Comparison of ENCODE assay signal across 8 cellular contexts in the genomic region with DNA sequence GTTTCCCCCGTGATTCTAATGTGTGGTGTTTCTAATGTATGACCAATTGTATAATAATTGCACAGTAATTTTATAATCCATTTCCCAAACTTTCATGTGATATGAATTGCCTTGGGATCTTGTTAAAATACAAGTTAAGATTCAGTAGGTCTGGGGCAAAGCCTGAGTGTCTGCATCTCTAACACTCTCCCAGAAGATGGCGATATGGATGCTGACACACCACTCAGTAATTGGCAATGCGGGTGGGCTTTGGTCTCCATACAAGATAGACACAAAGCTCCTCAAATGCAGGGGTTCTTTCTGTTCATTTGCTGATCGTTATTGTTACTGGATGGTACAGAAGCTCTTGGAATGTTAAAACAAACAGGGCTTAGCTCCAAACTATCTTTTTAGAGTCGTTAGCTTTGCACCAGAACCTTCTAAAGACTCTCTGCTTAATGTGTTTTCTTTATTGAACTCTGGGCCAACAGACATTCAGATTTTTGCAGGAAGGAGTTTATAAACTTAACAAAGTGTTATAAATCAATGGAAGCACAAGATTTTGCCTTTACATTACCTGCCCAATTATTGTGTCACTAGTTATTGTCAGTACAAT. TPM values are rescaled to one million over a fixed set of nuclear protein-coding genes. Genes with fewer than 3 reads are reported as not detected.
A peak's percentile ranks its signal among the peaks of the same experiment; 100 is the strongest.
DNase-seq lines count a peak whose midpoint lies in the region; ATAC-seq and TF ChIP-seq lines count a peak whose summit lies in the region.

No MANE protein-coding gene starts in this region.

- DNase-seq in AG10803 (ENCODE audit: low read depth) (no peak), GM23338 (ENCODE audit: low spot score) (peak; percentile 67), glomerular visceral epithelial cell (ENCODE audit: extremely low spot score) (peak; percentile 10), NCI-H1092 (lab: John Stamatoyannopoulos, UW) (no peak), NCI-H345 (lab: John Stamatoyannopoulos, UW) (no peak)
- DNase-seq in activated CD4-positive, alpha-beta T cell treated with anti-CD3 and anti-CD28 coated beads for 48 hours, result no peak

- no peak overlapping the region for H3K9ac ChIP-seq in OCI-LY3 (ENCODE audit: low read length)

- no peak overlapping the region for H3K4me2 ChIP-seq in GM23338
- peak overlapping the region; percentile 29; the same call in 1 of the 2 replicates for H3K4me2 ChIP-seq in OCI-LY3 (ENCODE audit: low read length)

- H3K79me2 ChIP-seq in GM23338 (replicated peaks; ENCODE audit: insufficient read depth), result no peaks in the 10 kb centered on the region
- no peaks in the 10 kb centered on the region for H3K79me2 ChIP-seq in OCI-LY3 (ENCODE audit: low read length)

- H3K27ac Mint-ChIP-seq in GM23338, result no peak overlapping the region

- peaks cover 11% of the 10 kb centered on the region for H3K4me1 ChIP-seq in GM23338 (ENCODE audit: insufficient read depth)
- H3K4me1 ChIP-seq in OCI-LY3 (ENCODE audit: low read length), result peaks cover 14% of the 10 kb centered on the region

- H3K9me2 ChIP-seq in GM23338 (ENCODE audit: insufficient read depth), result no peaks in the 10 kb centered on the region

- H2AFZ ChIP-seq in GM23338, result peak overlapping the region; percentile 79
- H2AFZ ChIP-seq in OCI-LY3 (ENCODE audit: low read depth, low read length), result peak overlapping the region; percentile 90

- ATAC-seq in GM23338 (peak; percentile 90), HG03469 (IDR thresholded peaks at IDR 0.05; ENCODE audit: unreplicated experiment) (no peak)

- H3K4me1 Mint-ChIP-seq in GM23338, result peaks cover 14% of the 10 kb centered on the region

- no peaks in the 10 kb centered on the region for H3K9me3 Mint-ChIP-seq in GM23338

- H4K20me1 ChIP-seq in GM23338 (replicated peaks; ENCODE audit: insufficient read depth) (no peaks in the 10 kb centered on the region), OCI-LY3 (ENCODE audit: insufficient read depth, low read length) (no peaks in the 10 kb centered on the region)

- no peaks in the 10 kb centered on the region for H3K9me3 ChIP-seq in OCI-LY3 (ENCODE audit: insufficient read depth, low read length)

- H3K27ac ChIP-seq in GM23338 (ENCODE audit: low read depth) (no peak overlapping the region), OCI-LY3 (ENCODE audit: low read length) (no peak overlapping the region)

- no peaks in the 10 kb centered on the region for H3K36me3 Mint-ChIP-seq in GM23338 (ENCODE audit: low read depth)

- H3K27me3 Mint-ChIP-seq in GM23338 (ENCODE audit: insufficient read depth, low read depth, poor library complexity), result peaks cover 2% of the 10 kb centered on the region

- TF ChIP-seq CTCF in AG10803 (conservative IDR thresholded peaks at IDR 0.05; ENCODE audit: low read length) (peak; percentile 55), GM23338 (conservative IDR thresholded peaks at IDR 0.05; ENCODE audit: low read depth in 2 of 2) (peak; percentile 56 to 78), OCI-LY3 (IDR thresholded peaks at IDR 0.05; ENCODE audit: low read depth, low read length) (peak; percentile 68)

- H3K27me3 ChIP-seq in GM23338 (ENCODE audit: insufficient read depth) (no peaks in the 10 kb centered on the region), OCI-LY3 (ENCODE audit: low read depth, low read length) (no peaks in the 10 kb centered on the region)

- H3K4me3 ChIP-seq in AG10803 (ENCODE audit: low read length), result no peak overlapping the region
- no peak overlapping the region for H3K4me3 ChIP-seq in GM23338
- no peak overlapping the region for H3K4me3 ChIP-seq in OCI-LY3 (ENCODE audit: low read length)

- H3K4me3 Mint-ChIP-seq in GM23338, result no peak overlapping the region

- H3K36me3 ChIP-seq in GM23338 (ENCODE audit: insufficient read depth), result no peaks in the 10 kb centered on the region
- no peaks in the 10 kb centered on the region for H3K36me3 ChIP-seq in OCI-LY3 (replicated peaks; ENCODE audit: low read depth, low read length)

- no peaks in the 10 kb centered on the region for H3F3A ChIP-seq in GM23338 (replicated peaks; ENCODE audit: low read depth)

TF ChIP-seq in GM23338, 12 proteins besides CTCF, POLR2A, EP300 and RAD21:
- TF ChIP-seq EZH2phosphoT487 (IDR thresholded peaks at IDR 0.05; ENCODE audit: unreplicated experiment) (no peak), STAT1 (IDR thresholded peaks at IDR 0.05; ENCODE audit: unreplicated experiment) (no peak), CREB1 (CRISPR knock-in tag; IDR thresholded peaks at IDR 0.05; ENCODE audit: low read depth) (no peak), ZNF114 (CRISPR knock-in tag; IDR thresholded peaks at IDR 0.05) (no peak)

RNA-seq across cellular contexts. Expression of gene ANO3, which starts 45.4 kb away (rescaled TPM):
- total RNA-seq in GM23338 (2014; rRNA removed; shearing (Covaris generic)), result not detected in 2 replicates
- polyA plus RNA-seq in GM23338 (2016; fragmentation: Nextera tagmentation; extraction: Ambion mirVana), result 0.12 TPM in 1 of 2 replicates, not detected in the other

Comparison
In these comparisons a context has a peak if more than half of its experiments do, and no peak if none do; other contexts are left out.
1. DNase-seq: peak in GM23338 (single experiment) and glomerular visceral epithelial cell (single experiment); none in AG10803 (single experiment), NCI-H1092 (single experiment), NCI-H345 (single experiment) and activated CD4-positive, alpha-beta T cell treated with anti-CD3 and anti-CD28 coated beads for 48 hours (single experiment).
2. Peak in every context shown above with its lines, with median percentiles within 50 percentile points of each other: CTCF ChIP-seq.